In the genomic region with DNA sequence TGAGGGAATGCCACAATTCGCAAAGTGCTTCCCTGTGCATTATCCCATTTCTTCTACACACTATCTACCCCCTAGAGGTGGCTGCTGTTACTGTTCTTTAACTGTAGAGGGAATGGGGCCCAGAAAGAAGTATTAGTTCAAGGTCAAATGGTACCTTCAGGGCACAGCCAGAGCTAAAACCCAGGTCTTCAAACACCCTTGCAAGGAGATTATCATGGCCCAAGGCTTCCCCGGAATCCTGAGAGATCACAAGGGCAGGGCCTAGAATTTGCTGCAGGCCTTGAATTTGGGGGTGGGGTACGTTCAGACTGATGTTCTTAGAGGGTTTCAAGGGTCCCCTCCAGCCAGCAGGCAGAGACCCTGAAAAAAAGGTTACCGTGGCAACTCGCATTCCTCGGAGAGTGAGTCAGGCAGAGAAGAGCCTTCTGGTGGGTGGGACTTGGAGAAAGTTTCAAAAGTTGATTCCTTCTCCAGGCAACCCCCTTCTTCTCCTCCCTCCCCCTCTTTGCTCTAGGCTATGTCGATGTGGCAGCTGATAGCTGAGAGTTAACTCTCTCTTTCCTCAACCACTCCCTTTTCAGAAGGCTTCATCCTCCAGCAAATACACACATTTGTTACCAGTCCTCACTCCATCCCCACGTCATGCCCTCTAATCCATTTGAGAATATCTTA, we compare ENCODE assay signal across 8 cellular contexts. TPM values are rescaled to one million over a fixed set of nuclear protein-coding genes. Genes with fewer than 3 reads are reported as not detected.
DNase-seq lines count a peak whose midpoint lies in the region; ATAC-seq and TF ChIP-seq lines count a peak whose summit lies in the region.

No MANE protein-coding gene starts in this region.

- no peaks in the 10 kb centered on the region for H3K9me3 Mint-ChIP-seq in T-helper 2 cell treated with Interferon-gamma antibody and Interleukin-4, amounts not matched to agents 5 μg/mL and 100 μg/mL, for 36 hours
- H3K9me3 Mint-ChIP-seq in naive thymus-derived CD8-positive, alpha-beta T cell: no peaks in the 10 kb centered on the region

- POLR2A ChIA-PET in naive thymus-derived CD8-positive, alpha-beta T cell (lab: Charles Lee): no interaction called here

- no peak overlapping the region for H3K4me3 Mint-ChIP-seq in T-helper 2 cell treated with Interferon-gamma antibody and Interleukin-4, amounts not matched to agents 5 μg/mL and 100 μg/mL, for 36 hours
- H3K4me3 Mint-ChIP-seq in naive thymus-derived CD8-positive, alpha-beta T cell: no peak overlapping the region

- DNase-seq in SW480 (ENCODE audit: low spot score) (peak; percentile 40), cardiac muscle cell (ENCODE audit: low read depth in 1 of 2, low spot score in 1 of 2) (peak; percentile 61 to 96), renal cortical epithelial cell (ENCODE audit: low read depth) (peak; percentile 89), NAMALWA (ENCODE audit: low spot score) (no peak), epidermal melanocyte (ENCODE audit: insufficient read length, low spot score) (no peak)
- no peak for DNase-seq in T-helper 2 cell treated with Interferon-gamma antibody and Interleukin-4, amounts not matched to agents 5 μg/mL and 100 μg/mL, for 36 hours (ENCODE audit: low spot score)
- no peak for DNase-seq in naive thymus-derived CD8-positive, alpha-beta T cell

- H3K27me3 ChIP-seq in cardiac muscle cell: no peaks in the 10 kb centered on the region

- H3K27ac ChIP-seq in cardiac muscle cell: peak overlapping the region; percentile 80

- H3K4me3 ChIP-seq in cardiac muscle cell: peak overlapping the region; percentile 6

- H3K4me1 ChIP-seq in cardiac muscle cell (ENCODE audit: low read depth): peaks cover 43% of the 10 kb centered on the region

- peaks cover 8% of the 10 kb centered on the region for H3K4me1 Mint-ChIP-seq in T-helper 2 cell treated with Interferon-gamma antibody and Interleukin-4, amounts not matched to agents 5 μg/mL and 100 μg/mL, for 36 hours (ENCODE audit: low read depth)
- H3K4me1 Mint-ChIP-seq in naive thymus-derived CD8-positive, alpha-beta T cell: peaks cover 11 to 15% (median 14%) of the 10 kb centered on the region in 4 donors

- no peak for ATAC-seq in naive thymus-derived CD8-positive, alpha-beta T cell

- H3K36me3 Mint-ChIP-seq in T-helper 2 cell treated with Interferon-gamma antibody and Interleukin-4, amounts not matched to agents 5 μg/mL and 100 μg/mL, for 36 hours (ENCODE audit: low read depth): no peaks in the 10 kb centered on the region
- no peaks in the 10 kb centered on the region for H3K36me3 Mint-ChIP-seq in naive thymus-derived CD8-positive, alpha-beta T cell

- H3K27me3 Mint-ChIP-seq in T-helper 2 cell treated with Interferon-gamma antibody and Interleukin-4, amounts not matched to agents 5 μg/mL and 100 μg/mL, for 36 hours (ENCODE audit: low read depth): peaks cover 34% of the 10 kb centered on the region
- H3K27me3 Mint-ChIP-seq in naive thymus-derived CD8-positive, alpha-beta T cell: peaks cover 20 to 43% (median 36%) of the 10 kb centered on the region in 5 donors

- H3K27ac Mint-ChIP-seq in T-helper 2 cell treated with Interferon-gamma antibody and Interleukin-4, amounts not matched to agents 5 μg/mL and 100 μg/mL, for 36 hours: no peak overlapping the region
- H3K27ac Mint-ChIP-seq in naive thymus-derived CD8-positive, alpha-beta T cell: no peak overlapping the region

- no peaks in the 10 kb centered on the region for H3K9me3 ChIP-seq in cardiac muscle cell (ENCODE audit: low read depth)

- no peaks in the 10 kb centered on the region for H3K36me3 ChIP-seq in cardiac muscle cell

- peak; percentile 53 for TF ChIP-seq CTCF in GM12873 (IDR thresholded peaks at IDR 0.05; ENCODE audit: insufficient read depth, low read depth, low read length, missing control alignments)
- peak; percentile 35 for TF ChIP-seq CTCF in cardiac muscle cell (IDR thresholded peaks at IDR 0.05; ENCODE audit: low read depth, low read length)

RNA-seq across cellular contexts. Expression of a gene that starts 1.9 kb away (rescaled TPM):
- total RNA-seq in cardiac muscle cell (130 and 216 TPM in 2 replicates), renal cortical epithelial cell (103 and 242 TPM in 2 replicates)
- 548 and 705 TPM in 2 replicates for polyA plus RNA-seq in cardiac muscle cell
- not detected for total RNA-seq in naive thymus-derived CD8-positive, alpha-beta T cell
- not detected for polyA plus RNA-seq in naive thymus-derived CD8-positive, alpha-beta T cell

Comparison
In these comparisons a context has a peak if more than half of its experiments do, and no peak if none do; other contexts are left out.
1. DNase-seq: peak in SW480 (single experiment), cardiac muscle cell (2 of 2) and renal cortical epithelial cell (single experiment); none in NAMALWA (single experiment), T-helper 2 cell treated with Interferon-gamma antibody and Interleukin-4, amounts not matched to agents 5 μg/mL and 100 μg/mL, for 36 hours (single experiment), epidermal melanocyte (single experiment) and naive thymus-derived CD8-positive, alpha-beta T cell (0 of 10).
2. RNA of a gene that starts 1.9 kb away (total RNA-seq): 103 to 242 TPM in renal cortical epithelial cell and 130 to 216 TPM in cardiac muscle cell; not detected in naive thymus-derived CD8-positive, alpha-beta T cell; every median in the first group is over 100 times any median in the second.